In genomic region chr18:77053616-77054287, GRCh38 we compare ENCODE assay signal across 9 cellular contexts.
DNase-seq lines count a peak whose midpoint lies in the region; ATAC-seq and TF ChIP-seq lines count a peak whose summit lies in the region.
"Had no signal": no experiment of that assay in that cellular context is flagged by ENCODE, and none has a peak within 500 bp of the region (broad histone marks: within the 10 kb centered on the region; RNA-seq: fewer than 3 reads in every experiment).

No MANE protein-coding gene starts in this region.

- H3K27ac ChIP-seq in right atrium auricular region (peak overlapping the region; percentile 66 to 76), neural progenitor cell (no peak overlapping the region)

- peaks cover 15% of the 10 kb centered on the region for H3F3A ChIP-seq in neural progenitor cell (ENCODE audit: low read depth)

- no peak overlapping the region for H2AFZ ChIP-seq in neural progenitor cell (replicated peaks)

- no peaks in the 10 kb centered on the region for H3K79me2 ChIP-seq in neural progenitor cell (ENCODE audit: low read depth)

- H3K9ac ChIP-seq in neural progenitor cell: no peak overlapping the region

- intact Hi-C loops in Right ventricle myocardium inferior (cut with DNase I): loop anchor here (2.0 kb wide), 1 partner anchor 39 kb away; no protein-coding TSS in a partner anchor

- H3K36me3 Mint-ChIP-seq in chondrocyte (ENCODE audit: low read depth) (peaks cover 3% of the 10 kb centered on the region), neural progenitor cell (no peaks in the 10 kb centered on the region)

- H3K4me1 ChIP-seq in right atrium auricular region (peaks cover 0 to 53% of the 10 kb centered on the region in 2 donors), neural progenitor cell (peaks cover 24% of the 10 kb centered on the region)

- TF ChIP-seq CTCF in right atrium auricular region (IDR thresholded peaks at IDR 0.05) (no peak), chondrocyte (IDR thresholded peaks at IDR 0.05) (no peak), neural progenitor cell (IDR thresholded peaks at IDR 0.05) (no peak)

- no peaks in the 10 kb centered on the region for H3K9me3 Mint-ChIP-seq in chondrocyte (ENCODE audit: low read depth)
- no peaks in the 10 kb centered on the region for H3K9me3 Mint-ChIP-seq in neural progenitor cell

- no peak overlapping the region for H3K4me3 Mint-ChIP-seq in chondrocyte (ENCODE audit: unreplicated experiment)
- no peak overlapping the region for H3K4me3 Mint-ChIP-seq in neural progenitor cell

- H3K4me1 Mint-ChIP-seq in chondrocyte (ENCODE audit: low read depth) (peaks cover 39% of the 10 kb centered on the region), neural progenitor cell (peaks cover 40% of the 10 kb centered on the region)

- H3K27me3 Mint-ChIP-seq in chondrocyte (ENCODE audit: low read depth): no peaks in the 10 kb centered on the region
- H3K27me3 Mint-ChIP-seq in neural progenitor cell (ENCODE audit: insufficient read depth, low read depth): peaks cover 7% of the 10 kb centered on the region

- H3K4me3 ChIP-seq in right atrium auricular region (no peak overlapping the region), neural progenitor cell (no peak overlapping the region)

- peak overlapping the region; percentile 96 for H3K27ac Mint-ChIP-seq in chondrocyte (ENCODE audit: unreplicated experiment)
- H3K27ac Mint-ChIP-seq in neural progenitor cell: peak overlapping the region; percentile 53

- H3K9me3 ChIP-seq in right atrium auricular region: no peaks in the 10 kb centered on the region
- H3K9me3 ChIP-seq in neural progenitor cell (ENCODE audit: low read depth): no peaks in the 10 kb centered on the region

- H3K27me3 ChIP-seq in right atrium auricular region (no peaks in the 10 kb centered on the region), neural progenitor cell (peaks cover 41% of the 10 kb centered on the region)

- ATAC-seq in Right ventricle myocardium inferior: no peak
- ATAC-seq in HG03045 (IDR thresholded peaks at IDR 0.05; ENCODE audit: unreplicated experiment): no peak

- DNase-seq in right atrium auricular region (ENCODE audit: low spot score) (no peak), Right ventricle myocardium inferior (ENCODE audit: missing footprints) (no peak), chondrocyte (ENCODE audit: low spot score) (no peak), neural progenitor cell (ENCODE audit: low spot score) (no peak), NCI-H187 treated with DMSO at 0.1 percent for 48 hours (lab: John Stamatoyannopoulos, UW) (no peak), DMS153 (lab: John Stamatoyannopoulos, UW) (no peak), NCI-H146 treated with DMSO at 0.1 percent for 48 hours (lab: John Stamatoyannopoulos, UW; ENCODE audit: unreplicated experiment) (no peak)
- DNase-seq: NK-92 treated with Interleukin-12 subunit alpha and Interleukin-12 subunit beta, amount 100 ng/mL, for 24 hours had no signal

- H4K20me1 ChIP-seq in neural progenitor cell (ENCODE audit: low read depth): no peaks in the 10 kb centered on the region

- H3K4me2 ChIP-seq in neural progenitor cell: no peak overlapping the region

- H3K36me3 ChIP-seq in right atrium auricular region: no peaks in the 10 kb centered on the region
- H3K36me3 ChIP-seq in neural progenitor cell: no peaks in the 10 kb centered on the region
